Comparison of ENCODE assay signal across 1 cellular context in genomic region chr6:56527934-56528333, GRCh38.
A peak's percentile ranks its signal among the peaks of the same experiment; 100 is the strongest.
TF ChIP-seq lines count a peak whose summit lies in the region.

No MANE protein-coding gene starts in this region.

TF ChIP-seq in HEK293, 187 proteins besides CTCF, POLR2A, EP300 and RAD21:
- TF ChIP-seq ZIC2 (tag by site-specific recombination; IDR thresholded peaks at IDR 0.05) (no peak), ZNF768 (tag by site-specific recombination; IDR thresholded peaks at IDR 0.05) (0 out of 2 replicates have a peak, but pooled peaks have one; percentile 30)
